Comparison of ENCODE assay signal across 9 cellular contexts in genomic region chr13:29935309-29935981, GRCh38.
DNase-seq lines count a peak whose midpoint lies in the region; ATAC-seq, FAIRE-seq and TF ChIP-seq lines count a peak whose summit lies in the region.
"Had no signal": no experiment of that assay in that cellular context is flagged by ENCODE, and none has a peak within 500 bp of the region (broad histone marks: within the 10 kb centered on the region; RNA-seq: fewer than 3 reads in every experiment).

No MANE protein-coding gene starts in this region.

- no peak for FAIRE-seq in RCC 7860 (lab: Jason Lieb, UNC)
- FAIRE-seq: G401.6 had no signal

- DNase-seq in CD8-positive, alpha-beta T cell, result peak; percentile 40 to 86 (median 69)
- DNase-seq in activated CD8-positive, alpha-beta memory T cell treated with anti-CD3 and anti-CD28 coated beads for 24 hours, result peak; percentile 78
- DNase-seq in lower lobe of right lung (peak; percentile 59), RCC 7860 (ENCODE audit: low spot score) (no peak), glomerular visceral epithelial cell (ENCODE audit: extremely low spot score) (no peak)
- peak; percentile 62 to 86 for DNase-seq in stimulated activated naive CD8-positive, alpha-beta T cell treated with anti-CD3 and anti-CD28 coated beads, Interleukin-15, amount 100 ng/mL, for 72 hours

- H3K27me3 ChIP-seq in CD8-positive, alpha-beta T cell (ENCODE audit: insufficient read depth, low read length), result no peaks in the 10 kb centered on the region
- no peaks in the 10 kb centered on the region for H3K27me3 ChIP-seq in lower lobe of right lung (ENCODE audit: low read depth)

- TF ChIP-seq CTCF in CD8-positive, alpha-beta T cell (IDR thresholded peaks at IDR 0.05), result no peak
- TF ChIP-seq CTCF in lower lobe of right lung (IDR thresholded peaks at IDR 0.05), result no peak

- H3K4me1 ChIP-seq in CD8-positive, alpha-beta T cell (ENCODE audit: insufficient read depth, low read length), result peaks cover 44% of the 10 kb centered on the region
- peaks cover 10% of the 10 kb centered on the region for H3K4me1 ChIP-seq in lower lobe of right lung

- peaks cover 50% of the 10 kb centered on the region for H3K4me1 Mint-ChIP-seq in CD8-positive, alpha-beta T cell (ENCODE audit: low read depth)
- H3K4me1 Mint-ChIP-seq in stimulated activated naive CD8-positive, alpha-beta T cell treated with anti-CD3 and anti-CD28 coated beads, Interleukin-15, amount 100 ng/mL, for 72 hours, result peaks cover 40% of the 10 kb centered on the region

- CTCF ChIA-PET in CD8-positive, alpha-beta T cell (lab: Charles Lee), result interaction anchor here (0.6 to 8.9 kb wide), 19 partner anchors 9 to 222 kb away, joined by 3 to 132 read pairs (median 4); no protein-coding TSS in a partner anchor

- peak overlapping the region; percentile 29 for H3K27ac ChIP-seq in CD8-positive, alpha-beta T cell (ENCODE audit: low read depth, low read length)
- H3K27ac ChIP-seq in lower lobe of right lung, result no peak overlapping the region

- H3K27me3 Mint-ChIP-seq in CD8-positive, alpha-beta T cell (ENCODE audit: low read depth), result no peaks in the 10 kb centered on the region
- no peaks in the 10 kb centered on the region for H3K27me3 Mint-ChIP-seq in stimulated activated naive CD8-positive, alpha-beta T cell treated with anti-CD3 and anti-CD28 coated beads, Interleukin-15, amount 100 ng/mL, for 72 hours

- no peaks in the 10 kb centered on the region for H3K9me3 ChIP-seq in CD8-positive, alpha-beta T cell (ENCODE audit: low read length)
- H3K9me3 ChIP-seq in lower lobe of right lung, result no peaks in the 10 kb centered on the region

- H3K27ac Mint-ChIP-seq in CD8-positive, alpha-beta T cell, result peak overlapping the region; percentile 96
- H3K27ac Mint-ChIP-seq in stimulated activated naive CD8-positive, alpha-beta T cell treated with anti-CD3 and anti-CD28 coated beads, Interleukin-15, amount 100 ng/mL, for 72 hours, result peak overlapping the region; percentile 78 to 89

- peak overlapping the region; percentile 51 for H3K4me3 ChIP-seq in CD8-positive, alpha-beta T cell (ENCODE audit: low read depth, low read length)
- H3K4me3 ChIP-seq in lower lobe of right lung, result peak overlapping the region; percentile 29

- H3K4me3 Mint-ChIP-seq in CD8-positive, alpha-beta T cell, result peak overlapping the region; percentile 86
- H3K4me3 Mint-ChIP-seq in stimulated activated naive CD8-positive, alpha-beta T cell treated with anti-CD3 and anti-CD28 coated beads, Interleukin-15, amount 100 ng/mL, for 72 hours, result peak overlapping the region; percentile 87 to 92

- H3K36me3 ChIP-seq in CD8-positive, alpha-beta T cell (ENCODE audit: insufficient read depth, low read length), result no peaks in the 10 kb centered on the region
- no peaks in the 10 kb centered on the region for H3K36me3 ChIP-seq in lower lobe of right lung

- ATAC-seq in CD8-positive, alpha-beta T cell, result peak; percentile 95
- ATAC-seq in GM21367 (IDR thresholded peaks at IDR 0.05; ENCODE audit: unreplicated experiment) (peak; percentile 85), HG03571 (IDR thresholded peaks at IDR 0.05; ENCODE audit: unreplicated experiment) (peak; percentile 95), lower lobe of right lung (peak; percentile 79 to 84)
- ATAC-seq in stimulated activated naive CD8-positive, alpha-beta T cell treated with anti-CD3 and anti-CD28 coated beads, Interleukin-15, amount 100 ng/mL, for 72 hours, result peak; percentile 98

- POLR2A ChIA-PET in CD8-positive, alpha-beta T cell (lab: Charles Lee), result interaction anchor here (0.6 to 3.6 kb wide), 17 partner anchors 10 to 682 kb away, joined by 3 to 44 read pairs (median 6); partner anchors contain the start of genes UBL3 and USPL1

- intact Hi-C loops in CD8-positive, alpha-beta T cell (cut with DNase I, micrococcal nuclease), result loop anchor here (1.0 to 5.0 kb wide), 5 partner anchors 19 to 163 kb away; partner anchors contain the start of gene UBL3 (in 2 of the 2)
- intact Hi-C loops in lower lobe of right lung (cut with DNase I), result no loop called here

- no peaks in the 10 kb centered on the region for H3K36me3 Mint-ChIP-seq in CD8-positive, alpha-beta T cell

- H3K9me3 Mint-ChIP-seq in CD8-positive, alpha-beta T cell, result no peaks in the 10 kb centered on the region
- H3K9me3 Mint-ChIP-seq in stimulated activated naive CD8-positive, alpha-beta T cell treated with anti-CD3 and anti-CD28 coated beads, Interleukin-15, amount 100 ng/mL, for 72 hours, result no peaks in the 10 kb centered on the region

Comparison
In these comparisons a context has a peak if more than half of its experiments do, and no peak if none do; other contexts are left out.
1. DNase-seq: peak in CD8-positive, alpha-beta T cell (7 of 7), activated CD8-positive, alpha-beta memory T cell treated with anti-CD3 and anti-CD28 coated beads for 24 hours (single experiment), lower lobe of right lung (single experiment) and stimulated activated naive CD8-positive, alpha-beta T cell treated with anti-CD3 and anti-CD28 coated beads, Interleukin-15, amount 100 ng/mL, for 72 hours (2 of 2); none in RCC 7860 (single experiment) and glomerular visceral epithelial cell (single experiment).
2. Peak in every context shown above with its lines, with median percentiles within 50 percentile points of each other: ATAC-seq.